ENCODE assay signal across 8 cellular contexts in genomic region chr11:43681543-43681942, GRCh38. TPM values are rescaled to one million over a fixed set of nuclear protein-coding genes. Genes with fewer than 3 reads are reported as not detected.
DNase-seq lines count a peak whose midpoint lies in the region; ATAC-seq, FAIRE-seq and TF ChIP-seq lines count a peak whose summit lies in the region.

No MANE protein-coding gene starts in this region.

- peaks cover 2% of the 10 kb centered on the region for H3K9me3 Mint-ChIP-seq in Calu3 (ENCODE audit: low read depth, unreplicated experiment)
- peaks cover 18% of the 10 kb centered on the region for H3K9me3 Mint-ChIP-seq in activated naive CD8-positive, alpha-beta T cell treated with anti-CD3 and anti-CD28 coated beads for 36 hours

- DNase-seq in Calu3, result no peak
- DNase-seq in Kasumi-1 (lab: John Stamatoyannopoulos, UW), result peak; percentile 30 to 45
- DNase-seq in activated naive CD8-positive, alpha-beta T cell treated with anti-CD3 and anti-CD28 coated beads for 36 hours, result no peak
- DNase-seq in keratinocyte (ENCODE audit: low read depth, low spot score), result no peak
- no peak for DNase-seq in NCI-H1048 (lab: John Stamatoyannopoulos, UW)
- no peak for DNase-seq in NCI-H187 (lab: John Stamatoyannopoulos, UW)

- H3K79me2 ChIP-seq in keratinocyte (ENCODE audit: control insufficient read depth, insufficient read depth, low read length), result peaks cover 55% of the 10 kb centered on the region

- dilution Hi-C loops in keratinocyte (cut with MboI; ENCODE audit: extremely low pct_ligation_motif_present, low sequenced_read_pairs), result no loop called here

- peaks cover 39% of the 10 kb centered on the region for H3K36me3 Mint-ChIP-seq in Calu3 (ENCODE audit: insufficient read depth, unreplicated experiment)
- H3K36me3 Mint-ChIP-seq in activated naive CD8-positive, alpha-beta T cell treated with anti-CD3 and anti-CD28 coated beads for 36 hours, result peaks cover 44% of the 10 kb centered on the region

- FAIRE-seq in keratinocyte (lab: Jason Lieb, UNC), result no peak

- H3K4me2 ChIP-seq in keratinocyte (ENCODE audit: control insufficient read depth, extremely low read depth, insufficient read depth, low read depth, low read length), result peak overlapping the region; percentile 97

- no peak for ATAC-seq in HG02571 (IDR thresholded peaks at IDR 0.05; ENCODE audit: unreplicated experiment)

- no peaks in the 10 kb centered on the region for H3K9me1 ChIP-seq in keratinocyte (ENCODE audit: control insufficient read depth, extremely low read depth, insufficient read depth, low read length)

- H3K36me3 ChIP-seq in keratinocyte (ENCODE audit: control insufficient read depth in 2 of 2, extremely low read depth in 1 of 2, insufficient read depth in 2 of 2, low read length in 2 of 2) (peaks cover 0 to 3% of the 10 kb centered on the region in 2 experiments), thymus (ENCODE audit: control insufficient read depth, insufficient read depth) (no peaks in the 10 kb centered on the region)

- H3K27ac Mint-ChIP-seq in Calu3 (ENCODE audit: unreplicated experiment), result peak overlapping the region; percentile 79
- H3K27ac Mint-ChIP-seq in activated naive CD8-positive, alpha-beta T cell treated with anti-CD3 and anti-CD28 coated beads for 36 hours, result peak overlapping the region; percentile 93

- no peaks in the 10 kb centered on the region for H4K20me1 ChIP-seq in keratinocyte (ENCODE audit: control insufficient read depth, extremely low read depth, insufficient read depth, low read length)

- TF ChIP-seq CTCF in Calu3 (IDR thresholded peaks at IDR 0.05; ENCODE audit: unreplicated experiment) (no peak), keratinocyte (optimal IDR thresholded peaks at IDR 0.05 in 1 of 3, IDR thresholded peaks at IDR 0.05 in 1 of 3, conservative IDR thresholded peaks at IDR 0.05 in 1 of 3; ENCODE audit: extremely low read depth in 1 of 3, insufficient read depth in 2 of 3, low read length in 3 of 3) (no peak)

- no peaks in the 10 kb centered on the region for H3K4me1 Mint-ChIP-seq in Calu3 (ENCODE audit: low read depth, unreplicated experiment)
- peaks cover 36% of the 10 kb centered on the region for H3K4me1 Mint-ChIP-seq in activated naive CD8-positive, alpha-beta T cell treated with anti-CD3 and anti-CD28 coated beads for 36 hours

- H3K27ac ChIP-seq in keratinocyte (ENCODE audit: control insufficient read depth, insufficient read depth, low read length), result peak overlapping the region; percentile 98
- no peak overlapping the region for H3K27ac ChIP-seq in thymus (ENCODE audit: low read depth)

- H3K27me3 Mint-ChIP-seq in Calu3 (ENCODE audit: unreplicated experiment), result no peaks in the 10 kb centered on the region
- H3K27me3 Mint-ChIP-seq in activated naive CD8-positive, alpha-beta T cell treated with anti-CD3 and anti-CD28 coated beads for 36 hours, result peaks cover 11% of the 10 kb centered on the region

- H3K9ac ChIP-seq in keratinocyte (ENCODE audit: control insufficient read depth, extremely low read depth, insufficient read depth, low read length), result peak overlapping the region; percentile 94

- H3K4me3 ChIP-seq in keratinocyte (ENCODE audit: control insufficient read depth in 2 of 3, extremely low read depth in 1 of 3, insufficient read depth in 2 of 3, low read depth in 1 of 3, low read length in 3 of 3), result peak overlapping the region; percentile 83 to 88 (median 88)
- peak overlapping the region; percentile 66 for H3K4me3 ChIP-seq in thymus (ENCODE audit: low read length)

- H2AFZ ChIP-seq in keratinocyte (ENCODE audit: control insufficient read depth, low read length), result peak overlapping the region; percentile 43

- H3K27me3 ChIP-seq in keratinocyte (ENCODE audit: control insufficient read depth, extremely low read depth, insufficient read depth, low read length) (no peaks in the 10 kb centered on the region), thymus (ENCODE audit: control insufficient read depth, insufficient read depth) (no peaks in the 10 kb centered on the region)

- CTCF ChIA-PET in Calu3 (lab: Charles Lee), result no interaction called here

- H3K9me3 ChIP-seq in keratinocyte (ENCODE audit: control insufficient read depth, low read depth, low read length) (no peaks in the 10 kb centered on the region), thymus (ENCODE audit: control insufficient read depth) (no peaks in the 10 kb centered on the region)

- H3K4me1 ChIP-seq in keratinocyte (ENCODE audit: control insufficient read depth, extremely low read depth, insufficient read depth, low read length) (peaks cover 28% of the 10 kb centered on the region), thymus (ENCODE audit: control insufficient read depth, insufficient read depth, low read length) (peaks cover 4% of the 10 kb centered on the region)

- BruUV-seq in Calu3 (replicated peaks; lab: Mats Ljungman, UMichigan), result no TSS peak

- intact Hi-C loops in Calu3 (cut with micrococcal nuclease; ENCODE audit: unreplicated experiment), result loop anchor here (2.0 to 10.0 kb wide), 2 partner anchors 55 to 123 kb away; no protein-coding TSS in a partner anchor

- 12% methylated on average over 8 of the region's 8 CpGs for WGBS in thymus

- H3K4me3 Mint-ChIP-seq in Calu3 (ENCODE audit: low read depth, unreplicated experiment), result peak overlapping the region; percentile 81
- H3K4me3 Mint-ChIP-seq in activated naive CD8-positive, alpha-beta T cell treated with anti-CD3 and anti-CD28 coated beads for 36 hours, result peak overlapping the region; percentile 90

RNA-seq across cellular contexts. Expression of gene HSD17B12, which starts 1.0 kb away (rescaled TPM):
- total RNA-seq in Calu3 (2022), result 114 TPM in 2 replicates
- 10 to 100 TPM; 54.2 to 56.0 TPM for total RNA-seq in activated naive CD8-positive, alpha-beta T cell treated with anti-CD3 and anti-CD28 coated beads for 36 hours
- polyA plus RNA-seq in keratinocyte (85.0 to 129 TPM (median 105 TPM) in 3 replicates), thymus (32.1 TPM)
- 105 TPM for polyA plus RNA-seq in keratinocyte (2011; ENCODE audit: low read depth)
- polyA plus RNA-seq in keratinocyte (2011; cell fraction: cytosol; rRNA removed), result 47.6 and 89.2 TPM in 2 replicates
- polyA plus RNA-seq in keratinocyte (2011; cell fraction: nucleus; rRNA removed), result 155 and 157 TPM in 2 replicates
- 71.8 and 94.1 TPM in 2 replicates for polyA plus RNA-seq in keratinocyte (2012; ENCODE audit: low replicate concordance)
- polyA minus RNA-seq in keratinocyte, result 87.1 to 111 TPM (median 90.0 TPM) in 3 replicates
- polyA minus RNA-seq in keratinocyte (2011; cell fraction: cytosol; rRNA and poly(A)+ RNA removed), result 119 TPM
- polyA minus RNA-seq in keratinocyte (2011; cell fraction: nucleus; rRNA and poly(A)+ RNA removed), result 178 and 283 TPM in 2 replicates

Comparison
In these comparisons a context has a peak if more than half of its experiments do, and no peak if none do; other contexts are left out.
1. DNase-seq: peak in Kasumi-1 (2 of 2); none in Calu3 (single experiment), activated naive CD8-positive, alpha-beta T cell treated with anti-CD3 and anti-CD28 coated beads for 36 hours (single experiment), keratinocyte (single experiment), NCI-H1048 (single experiment) and NCI-H187 (0 of 2).